In the genomic region with DNA sequence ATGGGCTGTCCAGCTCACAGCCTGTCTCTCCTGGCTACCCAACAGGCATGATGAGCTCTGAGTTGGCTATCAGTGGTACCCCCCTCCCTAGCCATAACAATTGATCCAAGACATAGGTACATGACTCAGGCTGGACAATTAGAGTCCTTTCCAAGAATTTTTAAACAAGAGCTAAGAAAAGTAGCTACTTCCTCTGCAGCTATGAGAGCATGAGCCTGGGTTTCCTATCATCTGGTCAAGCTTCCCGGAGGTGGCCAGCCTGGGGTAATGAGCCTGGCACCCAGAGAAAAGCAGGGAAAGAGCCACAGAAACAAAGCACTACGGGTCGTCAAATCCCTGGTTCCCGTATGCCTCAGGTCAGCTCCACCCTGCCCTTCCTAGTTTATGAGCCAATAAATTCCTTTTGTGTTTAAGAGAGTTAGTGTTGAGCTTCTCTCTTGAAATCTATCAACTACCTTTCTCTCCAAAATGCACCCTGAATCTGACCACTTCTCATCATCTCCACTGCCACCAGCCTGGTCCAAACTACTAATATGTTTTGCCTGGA, we compare ENCODE assay signal across 2 cellular contexts.
A peak's percentile ranks its signal among the peaks of the same experiment; 100 is the strongest.
TF ChIP-seq lines count a peak whose summit lies in the region.

No MANE protein-coding gene starts in this region.

TF ChIP-seq in HEK293, 187 proteins besides CTCF, POLR2A, EP300 and RAD21:
- TF ChIP-seq ZBTB7A (tag by site-specific recombination; IDR thresholded peaks at IDR 0.05; ENCODE audit: low read depth) (no peak), BCL11B (tag by site-specific recombination; IDR thresholded peaks at IDR 0.05; ENCODE audit: low read depth) (no peak), ZEB2 (tag by site-specific recombination; IDR thresholded peaks at IDR 0.05) (no peak), ZNF335 (tag by site-specific recombination; conservative IDR thresholded peaks at IDR 0.05) (peak; percentile 47), ZNF157 (tag by site-specific recombination; IDR thresholded peaks at IDR 0.05) (no peak)

TF ChIP-seq in endothelial cell of umbilical vein, 7 proteins besides CTCF, POLR2A, EP300 and RAD21:
- TF ChIP-seq FOS (IDR thresholded peaks at IDR 0.05; ENCODE audit: borderline replicate concordance, insufficient read depth, low read length) (no peak), POLR2AphosphoS5 (IDR thresholded peaks at IDR 0.05; ENCODE audit: insufficient read depth, low read depth, low read length) (no peak), EZH2 (IDR thresholded peaks at IDR 0.05; ENCODE audit: borderline replicate concordance, low read depth, low read length, severe bottlenecking) (no peak), MYC (IDR thresholded peaks at IDR 0.05; ENCODE audit: low read depth, low read length) (no peak), GATA2 (IDR thresholded peaks at IDR 0.05; ENCODE audit: insufficient read depth, insufficient read length, low read depth, low read length) (no peak), JUN (IDR thresholded peaks at IDR 0.05; ENCODE audit: borderline replicate concordance, insufficient read depth, insufficient read length, low read depth) (no peak)
- TF ChIP-seq, protein P1, sequence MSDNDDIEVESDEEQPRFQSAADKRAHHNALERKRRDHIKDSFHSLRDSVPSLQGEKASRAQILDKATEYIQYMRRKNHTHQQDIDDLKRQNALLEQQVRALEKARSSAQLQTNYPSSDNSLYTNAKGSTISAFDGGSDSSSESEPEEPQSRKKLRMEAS (IDR thresholded peaks at IDR 0.05; ENCODE audit: insufficient read depth, insufficient read length) = no peak
